ENCODE assay signal across 1 cellular context in the genomic region with DNA sequence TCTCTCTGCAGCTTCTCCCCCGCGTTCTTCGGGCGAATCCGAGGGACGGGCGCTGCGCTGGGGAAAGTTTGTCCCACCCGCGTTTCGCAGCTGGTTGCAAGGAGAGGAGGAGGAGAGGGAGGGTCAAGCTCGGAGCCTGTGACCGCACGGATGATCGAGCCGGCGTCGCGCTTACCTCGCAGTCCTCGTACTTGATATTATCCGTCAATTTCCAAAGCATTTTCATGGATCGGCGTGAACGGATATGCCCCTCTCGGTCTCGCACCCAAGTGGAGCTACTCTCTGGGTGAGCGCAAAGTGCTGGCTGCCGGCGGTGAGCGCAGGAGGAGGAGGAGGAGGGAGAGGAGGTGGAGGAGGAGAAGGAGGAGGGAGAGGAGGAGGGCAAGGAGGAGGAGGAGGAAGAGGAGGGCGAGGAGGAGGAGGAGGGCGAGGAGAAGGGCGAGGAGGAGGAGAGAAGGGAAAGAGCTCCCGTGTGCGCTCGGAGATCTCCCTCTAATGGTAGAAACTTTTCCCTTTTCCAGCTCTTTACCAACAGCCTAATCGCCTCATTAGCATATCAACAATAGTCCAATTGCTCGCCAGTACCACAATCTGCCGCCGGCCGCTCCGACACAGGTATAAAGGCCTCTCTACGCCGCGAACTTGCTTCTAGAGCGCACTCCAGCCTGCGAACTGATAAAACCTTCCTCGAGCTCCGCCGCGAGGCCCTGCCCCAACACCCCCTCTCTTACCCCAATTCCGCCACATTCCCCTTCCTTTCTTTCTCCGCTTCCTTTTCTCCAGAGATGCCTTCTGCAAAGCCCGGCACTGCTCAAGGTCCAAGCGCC.
TF ChIP-seq lines count a peak whose summit lies in the region.

TFAP2A (minus strand) TSS at position 309 of the 827 bp plus-strand sequence; CDS start at position 226, 83 bp downstream.

TF ChIP-seq in HCT116, 20 proteins besides CTCF, POLR2A, EP300 and RAD21 (continued from another document):
- TF ChIP-seq REST (IDR thresholded peaks at IDR 0.05; ENCODE audit: low read depth) (no peak), SP1 (IDR thresholded peaks at IDR 0.05; ENCODE audit: low read depth) (no peak), SIN3A (IDR thresholded peaks at IDR 0.05; ENCODE audit: low read depth) (no peak), POLR2AphosphoS5 (IDR thresholded peaks at IDR 0.05; ENCODE audit: low read depth, low read length) (peak; percentile 48)
TF ChIP-seq in HCT116: peak in this region for 3.
